Comparison of ENCODE assay signal across 19 cellular contexts in genomic region chr20:21019468-21019830, GRCh38.
DNase-seq lines count a peak whose midpoint lies in the region; ATAC-seq and TF ChIP-seq lines count a peak whose summit lies in the region.
"Had no signal": no experiment of that assay in that cellular context is flagged by ENCODE, and none has a peak within 500 bp of the region (broad histone marks: within the 10 kb centered on the region; RNA-seq: fewer than 3 reads in every experiment).

No MANE protein-coding gene starts in this region.

- no peak overlapping the region for H3K9ac ChIP-seq in neural progenitor cell
- H3K9ac ChIP-seq: BLaER1 had no signal

- H3K4me1 ChIP-seq in GM23338 (ENCODE audit: insufficient read depth) (peaks cover 39% of the 10 kb centered on the region), neural progenitor cell (peaks cover 41% of the 10 kb centered on the region), left lung (no peaks in the 10 kb centered on the region)
- H3K4me1 ChIP-seq: A549, BE2C had no signal

- H3K27me3 ChIP-seq in GM23338 (ENCODE audit: insufficient read depth) (no peaks in the 10 kb centered on the region), neural progenitor cell (no peaks in the 10 kb centered on the region), left lung (peaks cover 5 to 70% of the 10 kb centered on the region in 2 donors)
- H3K27me3 ChIP-seq: BLaER1 had no signal

- no peak overlapping the region for H3K27ac Mint-ChIP-seq in GM23338
- peak overlapping the region; percentile 27 for H3K27ac Mint-ChIP-seq in nephron progenitor cell
- peak overlapping the region; percentile 18 for H3K27ac Mint-ChIP-seq in neural progenitor cell
- peak overlapping the region; percentile 46 for H3K27ac Mint-ChIP-seq in progenitor cell of endocrine pancreas
- H3K27ac Mint-ChIP-seq: CD14-positive monocyte; CD4-positive, alpha-beta memory T cell; CD4-positive, CD25-positive, alpha-beta regulatory T cell; CD8-positive, alpha-beta memory T cell had no signal

- H2AFZ ChIP-seq in GM23338 (peak overlapping the region; percentile 91), neural progenitor cell (replicated peaks) (no peak overlapping the region)

- DNase-seq in GM23338 (ENCODE audit: low spot score) (no peak), nephron progenitor cell (no peak), neural progenitor cell (ENCODE audit: low spot score) (no peak), progenitor cell of endocrine pancreas (ENCODE audit: low spot score, unreplicated experiment) (no peak), left lung (no peak), DMS153 (lab: John Stamatoyannopoulos, UW) (no peak), 8988T (no peak)
- DNase-seq: BE2C; C1 segment of cervical spinal cord; CD4-positive, alpha-beta memory T cell; CD4-positive, CD25-positive, alpha-beta regulatory T cell; CD8-positive, alpha-beta memory T cell; COR-L47; DMS 273 treated with DMSO at 0.1 percent for 48 hours; DMS79 treated with DMSO at 0.1 percent for 48 hours; GF-D8 had no signal

- peaks cover 23% of the 10 kb centered on the region for H3K9me2 ChIP-seq in GM23338 (ENCODE audit: insufficient read depth)

- no peaks in the 10 kb centered on the region for H4K20me1 ChIP-seq in GM23338 (replicated peaks; ENCODE audit: insufficient read depth)
- H4K20me1 ChIP-seq in neural progenitor cell (ENCODE audit: low read depth): no peaks in the 10 kb centered on the region
- H4K20me1 ChIP-seq: BLaER1 had no signal

- H3K36me3 ChIP-seq in GM23338 (ENCODE audit: insufficient read depth): no peaks in the 10 kb centered on the region
- H3K36me3 ChIP-seq in neural progenitor cell: no peaks in the 10 kb centered on the region
- H3K36me3 ChIP-seq in left lung: no peaks in the 10 kb centered on the region
- H3K36me3 ChIP-seq: BE2C, BLaER1 had no signal

- H3F3A ChIP-seq in GM23338 (replicated peaks; ENCODE audit: low read depth) (no peaks in the 10 kb centered on the region), neural progenitor cell (ENCODE audit: low read depth) (no peaks in the 10 kb centered on the region)

- H3K9me3 Mint-ChIP-seq in GM23338 (no peaks in the 10 kb centered on the region), nephron progenitor cell (no peaks in the 10 kb centered on the region), neural progenitor cell (peaks cover 12% of the 10 kb centered on the region), progenitor cell of endocrine pancreas (ENCODE audit: low read depth) (no peaks in the 10 kb centered on the region)
- H3K9me3 Mint-ChIP-seq: CD4-positive, CD25-positive, alpha-beta regulatory T cell; CD8-positive, alpha-beta memory T cell had no signal

- H3K4me3 ChIP-seq in GM23338 (no peak overlapping the region), neural progenitor cell (no peak overlapping the region), left lung (no peak overlapping the region)
- H3K4me3 ChIP-seq: A549, BLaER1 had no signal

- H3K36me3 Mint-ChIP-seq in GM23338 (ENCODE audit: low read depth) (no peaks in the 10 kb centered on the region), nephron progenitor cell (ENCODE audit: low read depth) (no peaks in the 10 kb centered on the region), neural progenitor cell (no peaks in the 10 kb centered on the region), progenitor cell of endocrine pancreas (ENCODE audit: insufficient read depth) (no peaks in the 10 kb centered on the region)
- H3K36me3 Mint-ChIP-seq: CD14-positive monocyte; CD4-positive, alpha-beta memory T cell; CD4-positive, CD25-positive, alpha-beta regulatory T cell; CD8-positive, alpha-beta memory T cell had no signal

- H3K4me1 Mint-ChIP-seq in GM23338: peaks cover 38% of the 10 kb centered on the region
- H3K4me1 Mint-ChIP-seq in nephron progenitor cell: peaks cover 40% of the 10 kb centered on the region
- peaks cover 42% of the 10 kb centered on the region for H3K4me1 Mint-ChIP-seq in neural progenitor cell
- peaks cover 57% of the 10 kb centered on the region for H3K4me1 Mint-ChIP-seq in progenitor cell of endocrine pancreas (ENCODE audit: low read depth)
- H3K4me1 Mint-ChIP-seq: CD14-positive monocyte; CD4-positive, alpha-beta memory T cell; CD4-positive, CD25-positive, alpha-beta regulatory T cell; CD8-positive, alpha-beta memory T cell had no signal

- no peak for ATAC-seq in GM23338
- ATAC-seq in left lung: no peak
- ATAC-seq: A549 had no signal

- no peaks in the 10 kb centered on the region for H3K79me2 ChIP-seq in GM23338 (replicated peaks; ENCODE audit: insufficient read depth)
- H3K79me2 ChIP-seq in neural progenitor cell (ENCODE audit: low read depth): no peaks in the 10 kb centered on the region

- H3K27ac ChIP-seq in GM23338 (ENCODE audit: low read depth) (no peak overlapping the region), neural progenitor cell (no peak overlapping the region), left lung (no peak overlapping the region)
- H3K27ac ChIP-seq: A549, BLaER1 had no signal

- no peaks in the 10 kb centered on the region for H3K9me3 ChIP-seq in neural progenitor cell (ENCODE audit: low read depth)
- H3K9me3 ChIP-seq in left lung: no peaks in the 10 kb centered on the region
- H3K9me3 ChIP-seq: A549, BE2C had no signal

- H3K27me3 Mint-ChIP-seq in GM23338 (ENCODE audit: insufficient read depth, low read depth, poor library complexity) (peaks cover 4% of the 10 kb centered on the region), nephron progenitor cell (ENCODE audit: low read depth, poor library complexity) (peaks cover under 1% of the 10 kb centered on the region), neural progenitor cell (ENCODE audit: insufficient read depth, low read depth) (peaks cover 13% of the 10 kb centered on the region), progenitor cell of endocrine pancreas (peaks cover 4% of the 10 kb centered on the region)

- intact Hi-C loops in left lung (cut with DNase I): no loop called here

- H3K4me2 ChIP-seq in GM23338: no peak overlapping the region
- H3K4me2 ChIP-seq in neural progenitor cell: peak overlapping the region; percentile 48
- H3K4me2 ChIP-seq: A549, BLaER1 had no signal

- no peak overlapping the region for H3K4me3 Mint-ChIP-seq in GM23338
- no peak overlapping the region for H3K4me3 Mint-ChIP-seq in nephron progenitor cell
- H3K4me3 Mint-ChIP-seq in neural progenitor cell: peak overlapping the region; percentile 6
- no peak overlapping the region for H3K4me3 Mint-ChIP-seq in progenitor cell of endocrine pancreas (ENCODE audit: low read depth)
- H3K4me3 Mint-ChIP-seq: CD4-positive, alpha-beta memory T cell; CD4-positive, CD25-positive, alpha-beta regulatory T cell; CD8-positive, alpha-beta memory T cell had no signal

- no peak for TF ChIP-seq CTCF in GM23338 (conservative IDR thresholded peaks at IDR 0.05; ENCODE audit: low read depth in 2 of 2)
- TF ChIP-seq CTCF in nephron progenitor cell (IDR thresholded peaks at IDR 0.05): no peak
- no peak for TF ChIP-seq CTCF in neural progenitor cell (IDR thresholded peaks at IDR 0.05)
- no peak for TF ChIP-seq CTCF in progenitor cell of endocrine pancreas (IDR thresholded peaks at IDR 0.05; ENCODE audit: unreplicated experiment)
- TF ChIP-seq CTCF in left lung (IDR thresholded peaks at IDR 0.05): no peak

TF ChIP-seq in GM23338, 12 proteins besides CTCF, POLR2A, EP300 and RAD21:
- no peak for TF ChIP-seq EZH2phosphoT487 (IDR thresholded peaks at IDR 0.05; ENCODE audit: unreplicated experiment)
- no peak for TF ChIP-seq REST (IDR thresholded peaks at IDR 0.05; ENCODE audit: unreplicated experiment)
